20 cellular contexts compared by ENCODE assay signal in the genomic region with DNA sequence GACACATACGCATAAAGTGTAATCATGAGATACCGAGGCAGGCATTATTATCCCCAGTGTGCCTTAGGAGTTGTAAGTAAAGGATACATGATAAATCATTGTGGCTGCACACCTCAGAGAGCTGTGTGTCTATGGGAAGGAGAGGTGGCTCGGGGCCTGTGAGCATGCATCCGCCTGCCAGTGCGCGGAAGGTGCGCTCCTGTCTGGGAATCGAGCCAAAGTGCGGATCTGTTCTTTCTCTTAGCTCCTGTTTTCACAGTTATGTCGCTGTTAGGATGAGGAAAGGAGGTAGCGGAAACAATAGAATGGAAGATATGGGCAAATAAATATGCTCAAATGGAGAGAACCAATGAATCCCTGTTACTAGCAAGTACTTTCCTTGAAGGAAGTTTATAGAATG.
"Had no signal": no experiment of that assay in that cellular context is flagged by ENCODE, and none has a peak within 500 bp of the region (broad histone marks: within the 10 kb centered on the region; RNA-seq: fewer than 3 reads in every experiment).

No MANE protein-coding gene starts in this region.

- H3K36me3 ChIP-seq: cardiac muscle cell, right lobe of liver, transverse colon, WERI-Rb-1 had no signal

- DNase-seq: activated CD4-positive, alpha-beta T cell treated with anti-CD3 and anti-CD28 coated beads, Interleukin-2, amount 10 ng/mL, durations not matched to agents 7 days and 5 days; activated CD4-positive, CD25-positive, alpha-beta regulatory T cell treated with anti-CD3 and anti-CD28 coated beads, Interleukin-2, amount 50 U/mL, for 72 hours; activated CD8-positive, alpha-beta memory T cell treated with anti-CD3 and anti-CD28 coated beads, Interleukin-2, amount 10 ng/mL, durations not matched to agents 7 days and 5 days; activated CD8-positive, alpha-beta T cell treated with anti-CD3 and anti-CD28 coated beads for 36 hours; activated gamma-delta T cell treated with Interleukin-2 at 50 U/mL for 16 hours; anterior cingulate cortex; body of pancreas; effector memory CD4-positive, alpha-beta T cell; foreskin keratinocyte; hippocampal formation; naive B cell; nucleus accumbens; right lobe of liver; small intestine; stimulated activated CD4-positive, alpha-beta T cell treated with anti-CD3 and anti-CD28 coated beads, Interleukin-15, amount 100 ng/mL, for 24 hours; stimulated activated naive B cell treated with anti-CD40 and anti-IgM and Interleukin-4, amounts not matched to agents 10 μg/mL and 1 μg/mL and 100 μg/mL, for 72 hours; transverse colon; WERI-Rb-1 had no signal

- H3K4me3 ChIP-seq: body of pancreas, cardiac muscle cell, lung, right lobe of liver, transverse colon had no signal

- H3K9me3 ChIP-seq: body of pancreas, right lobe of liver, transverse colon had no signal

- H3K4me1 ChIP-seq: body of pancreas, foreskin keratinocyte, right lobe of liver, transverse colon had no signal

- H3K27ac ChIP-seq: body of pancreas, cardiac muscle cell, foreskin keratinocyte, right lobe of liver, transverse colon, WERI-Rb-1 had no signal

- ATAC-seq: activated CD8-positive, alpha-beta memory T cell treated with anti-CD3 and anti-CD28 coated beads, Interleukin-2, amount 10 ng/mL, durations not matched to agents 7 days and 5 days; activated CD8-positive, alpha-beta T cell treated with anti-CD3 and anti-CD28 coated beads for 36 hours; body of pancreas; foreskin keratinocyte; right lobe of liver; stimulated activated naive B cell treated with anti-CD40 and anti-IgM and Interleukin-4, amounts not matched to agents 10 μg/mL and 1 μg/mL and 100 μg/mL, for 72 hours had no signal

- H3K27me3 ChIP-seq: body of pancreas, cardiac muscle cell, foreskin keratinocyte, right lobe of liver, transverse colon had no signal
